In the genomic region with DNA sequence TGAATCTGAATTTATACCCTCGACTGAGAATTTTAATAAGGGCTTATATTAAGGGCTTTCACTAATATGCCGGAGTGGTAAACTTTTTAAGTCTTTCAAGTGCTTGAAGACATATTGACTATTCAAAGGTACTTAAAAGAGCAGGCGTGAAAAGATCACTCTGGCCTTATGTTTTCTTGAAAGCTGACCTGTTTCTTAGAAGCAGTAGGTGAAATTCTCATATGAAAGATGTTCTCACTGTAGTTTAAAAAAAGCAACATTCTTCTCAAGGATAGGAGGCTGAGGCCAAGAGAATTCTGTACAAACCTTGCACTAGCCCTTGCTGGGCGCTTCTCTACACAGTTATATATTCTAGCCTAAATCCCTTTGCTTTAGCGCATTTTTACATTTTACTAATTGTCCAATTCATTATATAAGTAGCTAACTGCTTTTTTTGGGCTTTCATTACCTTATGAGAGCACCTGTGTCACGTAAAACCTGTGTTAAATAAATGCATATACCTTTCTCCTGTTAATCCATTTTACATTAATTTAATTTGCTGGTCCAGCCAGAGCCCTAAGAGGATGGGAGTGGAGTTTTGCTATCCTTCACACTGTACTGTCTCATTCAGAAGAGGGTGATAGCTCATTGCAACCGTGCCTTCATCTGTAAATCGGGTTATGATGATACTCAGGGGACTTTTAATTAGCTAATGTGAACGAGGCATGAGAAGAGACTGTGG, we compare ENCODE assay signal across 1 cellular context.
TF ChIP-seq lines count a peak whose summit lies in the region.

No MANE protein-coding gene starts in this region.

TF ChIP-seq in H1, 55 proteins besides CTCF, POLR2A, EP300 and RAD21:
- TF ChIP-seq SP4 (IDR thresholded peaks at IDR 0.05; ENCODE audit: low read length) (no peak), CHD7 (IDR thresholded peaks at IDR 0.05; ENCODE audit: insufficient replicate concordance, low read length) (peak; percentile 32)
